1 cellular context compared by ENCODE assay signal in genomic region chr1:205285391-205286101, GRCh38.
TF ChIP-seq lines count a peak whose summit lies in the region.

No MANE protein-coding gene starts in this region.

TF ChIP-seq in IMR-90, 13 proteins besides CTCF, POLR2A, EP300 and RAD21:
- TF ChIP-seq FOS (IDR thresholded peaks at IDR 0.05; ENCODE audit: low read depth, low read length) (no peak), USF2 (IDR thresholded peaks at IDR 0.05; ENCODE audit: low read depth, low read length) (no peak), MAZ (IDR thresholded peaks at IDR 0.05; ENCODE audit: borderline replicate concordance, low read depth, low read length) (no peak), RCOR1 (IDR thresholded peaks at IDR 0.05; ENCODE audit: insufficient replicate concordance, low read length) (no peak), MAFK (IDR thresholded peaks at IDR 0.05; ENCODE audit: low read depth, low read length) (no peak), CEBPB (IDR thresholded peaks at IDR 0.05; ENCODE audit: low read depth, low read length) (no peak), BHLHE40 (IDR thresholded peaks at IDR 0.05; ENCODE audit: low read depth, low read length) (no peak), SMC3 (IDR thresholded peaks at IDR 0.05; ENCODE audit: low read depth, low read length) (no peak), MXI1 (IDR thresholded peaks at IDR 0.05; ENCODE audit: borderline replicate concordance, low read depth, low read length) (no peak), ELK1 (IDR thresholded peaks at IDR 0.05; ENCODE audit: borderline replicate concordance, low read depth, low read length) (no peak), NFE2L2 (IDR thresholded peaks at IDR 0.05; ENCODE audit: low read depth, low read length) (no peak), RFX5 (IDR thresholded peaks at IDR 0.05; ENCODE audit: low read depth, low read length) (no peak), CHD1 (IDR thresholded peaks at IDR 0.05; ENCODE audit: low read depth, low read length) (no peak)
TF ChIP-seq in IMR-90: peak in this region for 0.
